Comparison of ENCODE assay signal across 3 cellular contexts in genomic region chr5:137269886-137270285, GRCh38.
"Had no signal": no experiment of that assay in that cellular context is flagged by ENCODE, and none has a peak within 500 bp of the region (broad histone marks: within the 10 kb centered on the region; RNA-seq: fewer than 3 reads in every experiment).

No MANE protein-coding gene starts in this region.

- ATAC-seq: GM12878 had no signal

- DNase-seq: GDM1, GF-D8 had no signal

- H3K4me3 ChIP-seq: GM12878 had no signal
